Comparison of ENCODE assay signal across 8 cellular contexts in genomic region chr5:146130440-146131045, GRCh38. TPM values are rescaled to one million over a fixed set of nuclear protein-coding genes. Genes with fewer than 3 reads are reported as not detected.
DNase-seq lines count a peak whose midpoint lies in the region; ATAC-seq and TF ChIP-seq lines count a peak whose summit lies in the region.

No MANE protein-coding gene starts in this region.

- peak overlapping the region; percentile 57 for H3K27ac ChIP-seq in A673 (ENCODE audit: low read depth, low read length, poor library complexity, severe bottlenecking)
- H3K27ac ChIP-seq in vagina: no peak overlapping the region

- H3K36me3 ChIP-seq in A673 (ENCODE audit: insufficient read depth, low read length, poor library complexity, severe bottlenecking) (peaks cover 100% of the 10 kb centered on the region), vagina (peaks cover 0 to 67% of the 10 kb centered on the region in 2 donors)

- H3K4me3 ChIP-seq in A673 (ENCODE audit: low read depth, low read length, poor library complexity, severe bottlenecking) (no peak overlapping the region), vagina (no peak overlapping the region)

- H3K27me3 ChIP-seq in A673 (replicated peaks; ENCODE audit: insufficient read depth, low read depth, low read length, poor library complexity): no peaks in the 10 kb centered on the region
- no peaks in the 10 kb centered on the region for H3K27me3 ChIP-seq in vagina

- POLR2A ChIA-PET in A673 (lab: Charles Lee; ENCODE audit: low non-redundant PET): no interaction called here

- BruUV-seq in A673 (replicated peaks; lab: Mats Ljungman, UMichigan): no TSS peak

- DNase-seq in A673 (ENCODE audit: low spot score): peak; percentile 55
- DNase-seq in SW480 (ENCODE audit: low spot score): peak; percentile 24
- peak; percentile 9 for DNase-seq in iPS-NIHi7 (ENCODE audit: extremely low spot score)
- no peak for DNase-seq in vagina (ENCODE audit: extremely low spot score in 2 of 2)
- DNase-seq in KG1 (lab: John Stamatoyannopoulos, UW): no peak
- no peak for DNase-seq in activated CD8-positive, alpha-beta memory T cell treated with anti-CD3 and anti-CD28 coated beads for 24 hours

- ATAC-seq in HG02642 (IDR thresholded peaks at IDR 0.05; ENCODE audit: poor library complexity, unreplicated experiment): no peak

- TF ChIP-seq CTCF in A673 (conservative IDR thresholded peaks at IDR 0.05; ENCODE audit: low read depth, low read length) (peak; percentile 85), GM12873 (IDR thresholded peaks at IDR 0.05; ENCODE audit: insufficient read depth, low read depth, low read length, missing control alignments) (peak; percentile 49), vagina (IDR thresholded peaks at IDR 0.05) (peak in 2 of 3 experiments; percentile 35 to 61)

- CTCF ChIA-PET in A673 (lab: Charles Lee): interaction anchor here (0.6 to 1.3 kb wide), 3 partner anchors 15 to 449 kb away, joined by 3 to 6 read pairs (median 3); no protein-coding TSS in a partner anchor

- H3K9me3 ChIP-seq in A673 (ENCODE audit: low read depth, low read length, poor library complexity, severe bottlenecking) (no peaks in the 10 kb centered on the region), vagina (no peaks in the 10 kb centered on the region)

- intact Hi-C loops in A673 (cut with micrococcal nuclease; ENCODE audit: unreplicated experiment) (loop anchor here (2.0 kb wide), 1 partner anchor 1928 kb away; no protein-coding TSS in a partner anchor), vagina (cut with DNase I) (no loop called here)

- no peak for TF ChIP-seq POLR2A in vagina (IDR thresholded peaks at IDR 0.05)

- H3K4me1 ChIP-seq in A673 (ENCODE audit: insufficient read depth, low read length, poor library complexity, severe bottlenecking) (peaks cover 13% of the 10 kb centered on the region), vagina (no peaks in the 10 kb centered on the region)

RNA-seq across cellular contexts. Expression of gene PLAC8L1, which starts 25.2 kb away (rescaled TPM):
- 1.9 and 2.7 TPM in 2 replicates for total RNA-seq in A673 (2021)
- not detected for total RNA-seq in vagina

RNA-seq across cellular contexts. Expression of gene LARS1, which starts 51.9 kb away (rescaled TPM):
- total RNA-seq in A673 (2021) (256 and 271 TPM in 2 replicates), vagina (64.8 TPM)

Comparison
In these comparisons a context has a peak if more than half of its experiments do, and no peak if none do; other contexts are left out.
1. DNase-seq: peak in A673 (single experiment), SW480 (single experiment) and iPS-NIHi7 (single experiment); none in vagina (0 of 2), KG1 (single experiment) and activated CD8-positive, alpha-beta memory T cell treated with anti-CD3 and anti-CD28 coated beads for 24 hours (single experiment).
2. Peak in every context shown above with its lines, with median percentiles within 50 percentile points of each other: CTCF ChIP-seq.